Comparison of ENCODE assay signal across 29 cellular contexts in genomic region chr4:59770865-59771264, GRCh38.
"Had no signal": no experiment of that assay in that cellular context is flagged by ENCODE, and none has a peak within 500 bp of the region (broad histone marks: within the 10 kb centered on the region; RNA-seq: fewer than 3 reads in every experiment).

No MANE protein-coding gene starts in this region.

- H3K4me1 Mint-ChIP-seq: endodermal cell had no signal

- FAIRE-seq: colon, endometrium, endothelial cell of umbilical vein, frontal cortex had no signal

- H3K27ac Mint-ChIP-seq: dendritic cell treated with granulocyte-macrophage colony-stimulating factor and Interleukin-4, amounts not matched to agents 40 ng/mL and 50 ng/mL, for 4 days; effector memory CD8-positive, alpha-beta T cell; endodermal cell had no signal

- H3K9me3 ChIP-seq: colonic mucosa, esophagus muscularis mucosa, esophagus squamous epithelium, gastrocnemius medialis, gastroesophageal sphincter, heart left ventricle, heart right ventricle had no signal

- H3K4me3 Mint-ChIP-seq: dendritic cell treated with granulocyte-macrophage colony-stimulating factor and Interleukin-4, amounts not matched to agents 40 ng/mL and 50 ng/mL, for 4 days; effector memory CD8-positive, alpha-beta T cell; endodermal cell had no signal

- H3K9me3 Mint-ChIP-seq: dendritic cell treated with granulocyte-macrophage colony-stimulating factor and Interleukin-4, amounts not matched to agents 40 ng/mL and 50 ng/mL, for 4 days; endodermal cell had no signal

- DNase-seq: colonic mucosa; cortex of kidney; dermis blood vessel endothelial cell; dorsolateral prefrontal cortex; effector CD4-positive, alpha-beta T cell; effector CD8-positive, alpha-beta T cell; effector memory CD4-positive, alpha-beta T cell; effector memory CD8-positive, alpha-beta T cell; endodermal cell; erythroblast; esophagus squamous epithelium; foreskin fibroblast; foreskin keratinocyte; foreskin melanocyte; gastrocnemius medialis; glutamatergic neuron; head of caudate nucleus; heart left ventricle; heart right ventricle had no signal

- H3K4me3 ChIP-seq: colonic mucosa, coronary artery, dorsolateral prefrontal cortex, esophagus muscularis mucosa, esophagus squamous epithelium, gastrocnemius medialis, gastroesophageal sphincter, heart left ventricle, heart right ventricle had no signal

- H3K4me1 ChIP-seq: colonic mucosa, esophagus squamous epithelium, foreskin keratinocyte, gastrocnemius medialis, gastroesophageal sphincter, heart left ventricle, heart right ventricle had no signal

- H3K27ac ChIP-seq: colonic mucosa, coronary artery, dorsolateral prefrontal cortex, epithelial cell of prostate, esophagus muscularis mucosa, esophagus squamous epithelium, foreskin keratinocyte, gastrocnemius medialis, gastroesophageal sphincter, heart left ventricle, heart right ventricle had no signal

- H3K27me3 ChIP-seq: colonic mucosa, dorsolateral prefrontal cortex, esophagus muscularis mucosa, esophagus squamous epithelium, foreskin keratinocyte, gastrocnemius medialis, gastroesophageal sphincter, heart left ventricle, heart right ventricle had no signal

- ATAC-seq: effector memory CD8-positive, alpha-beta T cell; esophagus mucosa; foreskin keratinocyte; gastrocnemius medialis; gastroesophageal sphincter; heart left ventricle; heart right ventricle had no signal

- H3K27me3 Mint-ChIP-seq: dendritic cell treated with granulocyte-macrophage colony-stimulating factor and Interleukin-4, amounts not matched to agents 40 ng/mL and 50 ng/mL, for 4 days; effector memory CD8-positive, alpha-beta T cell had no signal

- H3K36me3 ChIP-seq: colonic mucosa, esophagus muscularis mucosa, esophagus squamous epithelium, gastrocnemius medialis, gastroesophageal sphincter, heart left ventricle, heart right ventricle had no signal
